ENCODE assay signal across 10 cellular contexts in the genomic region with DNA sequence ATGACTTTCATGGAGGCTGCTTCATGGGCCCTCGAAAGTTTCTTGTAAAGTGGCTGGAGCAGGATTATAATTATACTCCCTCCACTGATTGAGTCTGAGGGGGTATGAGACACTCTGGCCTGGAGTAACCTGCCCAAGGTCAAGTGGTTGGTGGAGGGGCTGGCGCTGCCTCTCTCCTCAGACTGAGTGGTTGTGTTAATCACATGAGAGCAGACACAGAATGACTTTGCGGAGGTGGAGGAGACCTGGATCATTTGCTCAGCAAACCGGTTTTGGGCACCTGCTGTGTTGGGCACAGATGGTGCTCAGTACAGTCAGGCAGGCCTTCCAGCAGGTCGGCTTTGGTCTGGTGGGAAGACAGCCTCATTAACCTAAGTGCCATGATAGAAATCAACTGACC. TPM values are rescaled to one million over a fixed set of nuclear protein-coding genes. Genes with fewer than 3 reads are reported as not detected.
DNase-seq lines count a peak whose midpoint lies in the region; ATAC-seq and TF ChIP-seq lines count a peak whose summit lies in the region.
"Had no signal": no experiment of that assay in that cellular context is flagged by ENCODE, and none has a peak within 500 bp of the region (broad histone marks: within the 10 kb centered on the region; RNA-seq: fewer than 3 reads in every experiment).

No MANE protein-coding gene starts in this region.

- no peak overlapping the region for H2AFZ ChIP-seq in parathyroid adenoma

- ATAC-seq in T-cell (replicated peaks in 1 of 4): no peak
- ATAC-seq: activated CD8-positive, alpha-beta T cell treated with anti-CD3 and anti-CD28 coated beads, Interleukin-2, amount 10 ng/mL, durations not matched to agents 7 days and 5 days had no signal

- no peak overlapping the region for H3K27ac ChIP-seq in parathyroid adenoma

- H3K27ac Mint-ChIP-seq in T-cell: no peak overlapping the region
- H3K27ac Mint-ChIP-seq: activated CD8-positive, alpha-beta T cell treated with anti-CD3 and anti-CD28 coated beads, Interleukin-2, amount 10 ng/mL, durations not matched to agents 7 days and 5 days; activated naive CD8-positive, alpha-beta T cell treated with anti-CD3 and anti-CD28 coated beads, Interleukin-2, amount 10 ng/mL, durations not matched to agents 7 days and 5 days had no signal

- H3K9me3 Mint-ChIP-seq in T-cell: no peaks in the 10 kb centered on the region
- H3K9me3 Mint-ChIP-seq: activated naive CD8-positive, alpha-beta T cell treated with anti-CD3 and anti-CD28 coated beads, Interleukin-2, amount 10 ng/mL, durations not matched to agents 7 days and 5 days had no signal

- peaks cover 11% of the 10 kb centered on the region for H3K79me2 ChIP-seq in parathyroid adenoma

- H3K27me3 Mint-ChIP-seq in T-cell: no peaks in the 10 kb centered on the region
- H3K27me3 Mint-ChIP-seq: activated naive CD8-positive, alpha-beta T cell treated with anti-CD3 and anti-CD28 coated beads, Interleukin-2, amount 10 ng/mL, durations not matched to agents 7 days and 5 days had no signal

- TF ChIP-seq CTCF in parathyroid adenoma (IDR thresholded peaks at IDR 0.05): no peak

- DNase-seq in NCI-H1417 (lab: John Stamatoyannopoulos, UW) (peak; percentile 34 to 92 (median 79)), NCI-H1417 treated with DMSO at 0.1 percent for 48 hours (lab: John Stamatoyannopoulos, UW) (no peak), NCI-H2196 (lab: John Stamatoyannopoulos, UW; ENCODE audit: unreplicated experiment) (peak; percentile 72), cerebellum (ENCODE audit: low spot score) (peak; percentile 90), OCI-M2 (lab: John Stamatoyannopoulos, UW; ENCODE audit: unreplicated experiment) (no peak), T-cell (no peak)
- DNase-seq in activated CD4-positive, CD25-positive, alpha-beta regulatory T cell (lab: John Stamatoyannopoulos, UW): no peak
- DNase-seq: activated CD8-positive, alpha-beta T cell treated with anti-CD3 and anti-CD28 coated beads, Interleukin-2, amount 10 ng/mL, durations not matched to agents 7 days and 5 days; activated naive CD8-positive, alpha-beta T cell treated with anti-CD3 and anti-CD28 coated beads, Interleukin-2, amount 10 ng/mL, durations not matched to agents 7 days and 5 days had no signal

- H3K4me2 ChIP-seq in parathyroid adenoma (ENCODE audit: low read length): peak overlapping the region; percentile 13

- no peaks in the 10 kb centered on the region for H3K36me3 ChIP-seq in parathyroid adenoma (ENCODE audit: control insufficient read depth, insufficient read depth, low read length)

- no peak overlapping the region for H3K9ac ChIP-seq in parathyroid adenoma

- peaks cover 48 to 66% (median 61%) of the 10 kb centered on the region in 3 donors for H3K4me1 Mint-ChIP-seq in T-cell
- H3K4me1 Mint-ChIP-seq: activated naive CD8-positive, alpha-beta T cell treated with anti-CD3 and anti-CD28 coated beads, Interleukin-2, amount 10 ng/mL, durations not matched to agents 7 days and 5 days had no signal

- no peak overlapping the region for H3K4me3 Mint-ChIP-seq in T-cell
- H3K4me3 Mint-ChIP-seq: activated CD8-positive, alpha-beta T cell treated with anti-CD3 and anti-CD28 coated beads, Interleukin-2, amount 10 ng/mL, durations not matched to agents 7 days and 5 days; activated naive CD8-positive, alpha-beta T cell treated with anti-CD3 and anti-CD28 coated beads, Interleukin-2, amount 10 ng/mL, durations not matched to agents 7 days and 5 days had no signal

- no peak overlapping the region for H3K4me3 ChIP-seq in parathyroid adenoma (ENCODE audit: low read depth, low read length)

- H3K4me1 ChIP-seq in parathyroid adenoma: no peaks in the 10 kb centered on the region

- POLR2A ChIA-PET in T-cell (lab: Charles Lee): no interaction called here

- no peaks in the 10 kb centered on the region for H3K27me3 ChIP-seq in parathyroid adenoma (ENCODE audit: control insufficient read depth, insufficient read depth, low read length)

- H3K36me3 Mint-ChIP-seq in T-cell: peaks cover 23% of the 10 kb centered on the region

- CTCF ChIA-PET in T-cell (lab: Charles Lee): no interaction called here

- H3K9me3 ChIP-seq in parathyroid adenoma (ENCODE audit: control insufficient read depth, low read length): no peaks in the 10 kb centered on the region

RNA-seq across cellular contexts. Expression of a gene that starts 11.8 kb away (rescaled TPM):
- total RNA-seq in cerebellum (57.5 TPM), T-cell (100 to 1,000 TPM in 1 of 5 donors, 10 to 100 TPM in 4; 74.6 to 103 (median 85.5) TPM)

RNA-seq across cellular contexts. Expression of a gene that starts 46.9 kb away (rescaled TPM):
- total RNA-seq in cerebellum: 6.8 TPM
- total RNA-seq in T-cell: 1 to 10 TPM in 1 of 5 donors, under 1 TPM in 4; 0.18 to 1.8 (median 0.47) TPM

RNA-seq across cellular contexts. Expression of a gene that starts 50.3 kb away (rescaled TPM):
- total RNA-seq in cerebellum (5.5 TPM), T-cell (under 1 TPM in 1 of 5 donors, not detected in 4; 0.83 TPM)

Comparison
In these comparisons a context has a peak if more than half of its experiments do, and no peak if none do; other contexts are left out.
1. DNase-seq: peak in NCI-H1417 (3 of 3), NCI-H2196 (single experiment) and cerebellum (single experiment); none in NCI-H1417 treated with DMSO at 0.1 percent for 48 hours (single experiment), activated CD4-positive, CD25-positive, alpha-beta regulatory T cell (0 of 4), OCI-M2 (single experiment) and T-cell (0 of 34).